1 cellular context compared by ENCODE assay signal in the genomic region with DNA sequence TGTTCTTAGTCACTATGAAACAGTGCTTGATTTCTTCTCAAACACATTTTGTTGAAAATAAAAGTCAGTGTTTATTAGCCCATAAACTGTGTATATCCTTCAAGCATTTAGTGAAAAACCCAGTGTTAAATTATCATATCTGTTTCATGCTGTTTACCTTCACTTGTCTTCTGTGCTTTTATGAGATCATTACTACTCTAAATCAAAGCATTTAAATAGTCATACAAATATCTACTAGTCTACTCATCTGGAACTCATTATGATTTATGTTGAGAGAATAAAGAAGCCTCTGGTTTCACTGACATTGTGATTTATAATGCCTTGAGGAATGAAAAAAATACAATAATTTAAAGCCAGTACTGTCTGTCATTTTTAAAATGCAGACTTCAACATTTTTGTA.
A peak's percentile ranks its signal among the peaks of the same experiment; 100 is the strongest.
TF ChIP-seq lines count a peak whose summit lies in the region.

No MANE protein-coding gene starts in this region.

TF ChIP-seq in HEK293, 187 proteins besides CTCF, POLR2A, EP300 and RAD21 (continued from another document and continues in another):
- TF ChIP-seq, protein P1, sequence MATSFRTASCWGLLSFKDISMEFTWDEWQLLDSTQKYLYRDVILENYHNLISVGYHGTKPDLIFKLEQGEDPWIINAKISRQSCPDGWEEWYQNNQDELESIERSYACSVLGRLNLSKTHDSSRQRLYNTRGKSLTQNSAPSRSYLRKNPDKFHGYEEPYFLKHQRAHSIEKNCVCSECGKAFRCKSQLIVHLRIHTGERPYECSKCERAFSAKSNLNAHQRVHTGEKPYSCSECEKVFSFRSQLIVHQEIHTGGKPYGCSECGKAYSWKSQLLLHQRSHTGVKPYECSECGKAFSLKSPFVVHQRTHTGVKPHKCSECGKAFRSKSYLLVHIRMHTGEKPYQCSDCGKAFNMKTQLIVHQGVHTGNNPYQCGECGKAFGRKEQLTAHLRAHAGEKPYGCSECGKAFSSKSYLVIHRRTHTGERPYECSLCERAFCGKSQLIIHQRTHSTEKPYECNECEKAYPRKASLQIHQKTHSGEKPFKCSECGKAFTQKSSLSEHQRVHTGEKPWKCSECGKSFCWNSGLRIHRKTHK (tag by site-specific recombination; IDR thresholded peaks at IDR 0.05): no peak
- TF ChIP-seq ZNF510 (tag by site-specific recombination; IDR thresholded peaks at IDR 0.05; ENCODE audit: insufficient replicate concordance) (no peak), ZNF837 (tag by site-specific recombination; IDR thresholded peaks at IDR 0.05) (no peak), YY1 (tag by site-specific recombination; IDR thresholded peaks at IDR 0.05) (no peak), ZNF530 (tag by site-specific recombination; IDR thresholded peaks at IDR 0.05; ENCODE audit: low read depth) (no peak), HOXD13 (CRISPR knock-in tag; IDR thresholded peaks at IDR 0.05; ENCODE audit: borderline replicate concordance) (0 out of 2 replicates have a peak, but pooled peaks have one; percentile 54), ZNF211 (tag by site-specific recombination; IDR thresholded peaks at IDR 0.05; ENCODE audit: low read depth) (no peak), HOXA7 (CRISPR knock-in tag; IDR thresholded peaks at IDR 0.05; ENCODE audit: borderline replicate concordance) (no peak), ZNF10 (tag by site-specific recombination; IDR thresholded peaks at IDR 0.05) (0 out of 2 replicates have a peak, but pooled peaks have one; percentile 42), ZNF777 (tag by site-specific recombination; IDR thresholded peaks at IDR 0.05; ENCODE audit: borderline replicate concordance) (no peak), ZNF174 (tag by site-specific recombination; IDR thresholded peaks at IDR 0.05) (no peak), ZIC2 (tag by site-specific recombination; IDR thresholded peaks at IDR 0.05) (no peak), ZNF747 (tag by site-specific recombination; IDR thresholded peaks at IDR 0.05) (no peak), ZNF302 (tag by site-specific recombination; IDR thresholded peaks at IDR 0.05; ENCODE audit: low read depth) (no peak), MEIS1 (CRISPR knock-in tag; IDR thresholded peaks at IDR 0.05; ENCODE audit: borderline replicate concordance) (no peak), ZBTB20 (tag by site-specific recombination; IDR thresholded peaks at IDR 0.05) (no peak), ZNF571 (tag by site-specific recombination; IDR thresholded peaks at IDR 0.05) (no peak), OSR2 (tag by site-specific recombination; IDR thresholded peaks at IDR 0.05) (peak; percentile 87), KLF1 (tag by site-specific recombination; IDR thresholded peaks at IDR 0.05) (no peak), GLI4 (tag by site-specific recombination; IDR thresholded peaks at IDR 0.05) (no peak), ZNF138 (tag by site-specific recombination; IDR thresholded peaks at IDR 0.05; ENCODE audit: borderline replicate concordance) (no peak), WT1 (tag by site-specific recombination; IDR thresholded peaks at IDR 0.05) (peak; percentile 32; the same call in 1 of the 2 replicates), ZNF600 (tag by site-specific recombination; IDR thresholded peaks at IDR 0.05) (no peak), MYNN (tag by site-specific recombination; IDR thresholded peaks at IDR 0.05; ENCODE audit: borderline replicate concordance) (0 out of 2 replicates have a peak, but pooled peaks have one; percentile 37)
- TF ChIP-seq, protein P2, sequence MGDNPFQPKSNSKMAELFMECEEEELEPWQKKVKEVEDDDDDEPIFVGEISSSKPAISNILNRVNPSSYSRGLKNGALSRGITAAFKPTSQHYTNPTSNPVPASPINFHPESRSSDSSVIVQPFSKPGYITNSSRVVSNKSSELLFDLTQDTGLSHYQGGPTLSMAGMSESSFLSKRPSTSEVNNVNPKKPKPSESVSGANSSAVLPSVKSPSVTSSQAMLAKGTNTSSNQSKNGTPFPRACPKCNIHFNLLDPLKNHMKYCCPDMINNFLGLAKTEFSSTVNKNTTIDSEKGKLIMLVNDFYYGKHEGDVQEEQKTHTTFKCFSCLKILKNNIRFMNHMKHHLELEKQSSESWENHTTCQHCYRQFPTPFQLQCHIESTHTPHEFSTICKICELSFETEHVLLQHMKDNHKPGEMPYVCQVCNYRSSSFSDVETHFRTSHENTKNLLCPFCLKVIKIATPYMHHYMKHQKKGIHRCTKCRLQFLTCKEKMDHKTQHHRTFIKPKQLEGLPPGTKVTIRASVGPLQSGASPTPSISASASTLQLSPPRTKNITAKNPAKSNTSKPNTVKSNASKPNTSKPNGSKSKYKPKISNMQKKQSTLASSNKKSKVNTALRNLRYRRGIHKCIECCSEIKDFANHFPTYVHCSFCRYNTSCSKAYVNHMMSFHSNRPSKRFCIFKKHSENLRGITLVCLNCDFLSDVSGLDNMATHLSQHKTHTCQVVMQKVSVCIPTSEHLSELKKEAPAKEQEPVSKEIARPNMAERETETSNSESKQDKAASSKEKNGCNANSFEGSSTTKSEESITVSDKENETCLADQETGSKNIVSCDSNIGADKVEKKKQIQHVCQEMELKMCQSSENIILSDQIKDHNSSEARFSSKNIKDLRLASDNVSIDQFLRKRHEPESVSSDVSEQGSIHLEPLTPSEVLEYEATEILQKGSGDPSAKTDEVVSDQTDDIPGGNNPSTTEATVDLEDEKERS (tag by site-specific recombination; IDR thresholded peaks at IDR 0.05): no peak
- TF ChIP-seq, protein P3, sequence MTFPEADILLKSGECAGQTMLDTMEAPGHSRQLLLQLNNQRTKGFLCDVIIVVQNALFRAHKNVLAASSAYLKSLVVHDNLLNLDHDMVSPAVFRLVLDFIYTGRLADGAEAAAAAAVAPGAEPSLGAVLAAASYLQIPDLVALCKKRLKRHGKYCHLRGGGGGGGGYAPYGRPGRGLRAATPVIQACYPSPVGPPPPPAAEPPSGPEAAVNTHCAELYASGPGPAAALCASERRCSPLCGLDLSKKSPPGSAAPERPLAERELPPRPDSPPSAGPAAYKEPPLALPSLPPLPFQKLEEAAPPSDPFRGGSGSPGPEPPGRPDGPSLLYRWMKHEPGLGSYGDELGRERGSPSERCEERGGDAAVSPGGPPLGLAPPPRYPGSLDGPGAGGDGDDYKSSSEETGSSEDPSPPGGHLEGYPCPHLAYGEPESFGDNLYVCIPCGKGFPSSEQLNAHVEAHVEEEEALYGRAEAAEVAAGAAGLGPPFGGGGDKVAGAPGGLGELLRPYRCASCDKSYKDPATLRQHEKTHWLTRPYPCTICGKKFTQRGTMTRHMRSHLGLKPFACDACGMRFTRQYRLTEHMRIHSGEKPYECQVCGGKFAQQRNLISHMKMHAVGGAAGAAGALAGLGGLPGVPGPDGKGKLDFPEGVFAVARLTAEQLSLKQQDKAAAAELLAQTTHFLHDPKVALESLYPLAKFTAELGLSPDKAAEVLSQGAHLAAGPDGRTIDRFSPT (tag by site-specific recombination; IDR thresholded peaks at IDR 0.05): peak; percentile 72
- TF ChIP-seq, protein P4, sequence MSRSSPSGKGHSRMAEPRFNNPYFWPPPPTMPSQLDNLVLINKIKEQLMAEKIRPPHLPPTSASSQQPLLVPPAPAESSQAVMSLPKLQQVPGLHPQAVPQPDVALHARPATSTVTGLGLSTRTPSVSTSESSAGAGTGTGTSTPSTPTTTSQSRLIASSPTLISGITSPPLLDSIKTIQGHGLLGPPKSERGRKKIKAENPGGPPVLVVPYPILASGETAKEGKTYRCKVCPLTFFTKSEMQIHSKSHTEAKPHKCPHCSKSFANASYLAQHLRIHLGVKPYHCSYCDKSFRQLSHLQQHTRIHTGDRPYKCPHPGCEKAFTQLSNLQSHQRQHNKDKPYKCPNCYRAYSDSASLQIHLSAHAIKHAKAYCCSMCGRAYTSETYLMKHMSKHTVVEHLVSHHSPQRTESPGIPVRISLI (tag by site-specific recombination; IDR thresholded peaks at IDR 0.05): no peak
- TF ChIP-seq, protein P5, sequence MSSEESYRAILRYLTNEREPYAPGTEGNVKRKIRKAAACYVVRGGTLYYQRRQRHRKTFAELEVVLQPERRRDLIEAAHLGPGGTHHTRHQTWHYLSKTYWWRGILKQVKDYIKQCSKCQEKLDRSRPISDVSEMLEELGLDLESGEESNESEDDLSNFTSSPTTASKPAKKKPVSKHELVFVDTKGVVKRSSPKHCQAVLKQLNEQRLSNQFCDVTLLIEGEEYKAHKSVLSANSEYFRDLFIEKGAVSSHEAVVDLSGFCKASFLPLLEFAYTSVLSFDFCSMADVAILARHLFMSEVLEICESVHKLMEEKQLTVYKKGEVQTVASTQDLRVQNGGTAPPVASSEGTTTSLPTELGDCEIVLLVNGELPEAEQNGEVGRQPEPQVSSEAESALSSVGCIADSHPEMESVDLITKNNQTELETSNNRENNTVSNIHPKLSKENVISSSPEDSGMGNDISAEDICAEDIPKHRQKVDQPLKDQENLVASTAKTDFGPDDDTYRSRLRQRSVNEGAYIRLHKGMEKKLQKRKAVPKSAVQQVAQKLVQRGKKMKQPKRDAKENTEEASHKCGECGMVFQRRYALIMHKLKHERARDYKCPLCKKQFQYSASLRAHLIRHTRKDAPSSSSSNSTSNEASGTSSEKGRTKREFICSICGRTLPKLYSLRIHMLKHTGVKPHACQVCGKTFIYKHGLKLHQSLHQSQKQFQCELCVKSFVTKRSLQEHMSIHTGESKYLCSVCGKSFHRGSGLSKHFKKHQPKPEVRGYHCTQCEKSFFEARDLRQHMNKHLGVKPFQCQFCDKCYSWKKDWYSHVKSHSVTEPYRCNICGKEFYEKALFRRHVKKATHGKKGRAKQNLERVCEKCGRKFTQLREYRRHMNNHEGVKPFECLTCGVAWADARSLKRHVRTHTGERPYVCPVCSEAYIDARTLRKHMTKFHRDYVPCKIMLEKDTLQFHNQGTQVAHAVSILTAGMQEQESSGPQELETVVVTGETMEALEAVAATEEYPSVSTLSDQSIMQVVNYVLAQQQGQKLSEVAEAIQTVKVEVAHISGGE (tag by site-specific recombination; conservative IDR thresholded peaks at IDR 0.05; ENCODE audit: low read depth): no peak
- TF ChIP-seq, protein P6, sequence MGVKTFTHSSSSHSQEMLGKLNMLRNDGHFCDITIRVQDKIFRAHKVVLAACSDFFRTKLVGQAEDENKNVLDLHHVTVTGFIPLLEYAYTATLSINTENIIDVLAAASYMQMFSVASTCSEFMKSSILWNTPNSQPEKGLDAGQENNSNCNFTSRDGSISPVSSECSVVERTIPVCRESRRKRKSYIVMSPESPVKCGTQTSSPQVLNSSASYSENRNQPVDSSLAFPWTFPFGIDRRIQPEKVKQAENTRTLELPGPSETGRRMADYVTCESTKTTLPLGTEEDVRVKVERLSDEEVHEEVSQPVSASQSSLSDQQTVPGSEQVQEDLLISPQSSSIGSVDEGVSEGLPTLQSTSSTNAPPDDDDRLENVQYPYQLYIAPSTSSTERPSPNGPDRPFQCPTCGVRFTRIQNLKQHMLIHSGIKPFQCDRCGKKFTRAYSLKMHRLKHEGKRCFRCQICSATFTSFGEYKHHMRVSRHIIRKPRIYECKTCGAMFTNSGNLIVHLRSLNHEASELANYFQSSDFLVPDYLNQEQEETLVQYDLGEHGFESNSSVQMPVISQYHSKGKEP (tag by site-specific recombination; IDR thresholded peaks at IDR 0.05): 0 out of 2 replicates have a peak, but pooled peaks have one; percentile 7
- TF ChIP-seq, protein P7, sequence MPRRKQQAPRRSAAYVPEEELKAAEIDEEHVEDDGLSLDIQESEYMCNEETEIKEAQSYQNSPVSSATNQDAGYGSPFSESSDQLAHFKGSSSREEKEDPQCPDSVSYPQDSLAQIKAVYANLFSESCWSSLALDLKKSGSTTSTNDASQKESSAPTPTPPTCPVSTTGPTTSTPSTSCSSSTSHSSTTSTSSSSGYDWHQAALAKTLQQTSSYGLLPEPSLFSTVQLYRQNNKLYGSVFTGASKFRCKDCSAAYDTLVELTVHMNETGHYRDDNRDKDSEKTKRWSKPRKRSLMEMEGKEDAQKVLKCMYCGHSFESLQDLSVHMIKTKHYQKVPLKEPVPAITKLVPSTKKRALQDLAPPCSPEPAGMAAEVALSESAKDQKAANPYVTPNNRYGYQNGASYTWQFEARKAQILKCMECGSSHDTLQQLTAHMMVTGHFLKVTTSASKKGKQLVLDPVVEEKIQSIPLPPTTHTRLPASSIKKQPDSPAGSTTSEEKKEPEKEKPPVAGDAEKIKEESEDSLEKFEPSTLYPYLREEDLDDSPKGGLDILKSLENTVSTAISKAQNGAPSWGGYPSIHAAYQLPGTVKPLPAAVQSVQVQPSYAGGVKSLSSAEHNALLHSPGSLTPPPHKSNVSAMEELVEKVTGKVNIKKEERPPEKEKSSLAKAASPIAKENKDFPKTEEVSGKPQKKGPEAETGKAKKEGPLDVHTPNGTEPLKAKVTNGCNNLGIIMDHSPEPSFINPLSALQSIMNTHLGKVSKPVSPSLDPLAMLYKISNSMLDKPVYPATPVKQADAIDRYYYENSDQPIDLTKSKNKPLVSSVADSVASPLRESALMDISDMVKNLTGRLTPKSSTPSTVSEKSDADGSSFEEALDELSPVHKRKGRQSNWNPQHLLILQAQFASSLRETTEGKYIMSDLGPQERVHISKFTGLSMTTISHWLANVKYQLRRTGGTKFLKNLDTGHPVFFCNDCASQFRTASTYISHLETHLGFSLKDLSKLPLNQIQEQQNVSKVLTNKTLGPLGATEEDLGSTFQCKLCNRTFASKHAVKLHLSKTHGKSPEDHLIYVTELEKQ (tag by site-specific recombination; IDR thresholded peaks at IDR 0.05; ENCODE audit: borderline replicate concordance): 0 out of 2 replicates have a peak, but pooled peaks have one; percentile 16
- TF ChIP-seq, protein P8, sequence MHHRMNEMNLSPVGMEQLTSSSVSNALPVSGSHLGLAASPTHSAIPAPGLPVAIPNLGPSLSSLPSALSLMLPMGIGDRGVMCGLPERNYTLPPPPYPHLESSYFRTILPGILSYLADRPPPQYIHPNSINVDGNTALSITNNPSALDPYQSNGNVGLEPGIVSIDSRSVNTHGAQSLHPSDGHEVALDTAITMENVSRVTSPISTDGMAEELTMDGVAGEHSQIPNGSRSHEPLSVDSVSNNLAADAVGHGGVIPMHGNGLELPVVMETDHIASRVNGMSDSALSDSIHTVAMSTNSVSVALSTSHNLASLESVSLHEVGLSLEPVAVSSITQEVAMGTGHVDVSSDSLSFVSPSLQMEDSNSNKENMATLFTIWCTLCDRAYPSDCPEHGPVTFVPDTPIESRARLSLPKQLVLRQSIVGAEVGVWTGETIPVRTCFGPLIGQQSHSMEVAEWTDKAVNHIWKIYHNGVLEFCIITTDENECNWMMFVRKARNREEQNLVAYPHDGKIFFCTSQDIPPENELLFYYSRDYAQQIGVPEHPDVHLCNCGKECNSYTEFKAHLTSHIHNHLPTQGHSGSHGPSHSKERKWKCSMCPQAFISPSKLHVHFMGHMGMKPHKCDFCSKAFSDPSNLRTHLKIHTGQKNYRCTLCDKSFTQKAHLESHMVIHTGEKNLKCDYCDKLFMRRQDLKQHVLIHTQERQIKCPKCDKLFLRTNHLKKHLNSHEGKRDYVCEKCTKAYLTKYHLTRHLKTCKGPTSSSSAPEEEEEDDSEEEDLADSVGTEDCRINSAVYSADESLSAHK (tag by site-specific recombination; IDR thresholded peaks at IDR 0.05): peak; percentile 79
- TF ChIP-seq, protein P9, sequence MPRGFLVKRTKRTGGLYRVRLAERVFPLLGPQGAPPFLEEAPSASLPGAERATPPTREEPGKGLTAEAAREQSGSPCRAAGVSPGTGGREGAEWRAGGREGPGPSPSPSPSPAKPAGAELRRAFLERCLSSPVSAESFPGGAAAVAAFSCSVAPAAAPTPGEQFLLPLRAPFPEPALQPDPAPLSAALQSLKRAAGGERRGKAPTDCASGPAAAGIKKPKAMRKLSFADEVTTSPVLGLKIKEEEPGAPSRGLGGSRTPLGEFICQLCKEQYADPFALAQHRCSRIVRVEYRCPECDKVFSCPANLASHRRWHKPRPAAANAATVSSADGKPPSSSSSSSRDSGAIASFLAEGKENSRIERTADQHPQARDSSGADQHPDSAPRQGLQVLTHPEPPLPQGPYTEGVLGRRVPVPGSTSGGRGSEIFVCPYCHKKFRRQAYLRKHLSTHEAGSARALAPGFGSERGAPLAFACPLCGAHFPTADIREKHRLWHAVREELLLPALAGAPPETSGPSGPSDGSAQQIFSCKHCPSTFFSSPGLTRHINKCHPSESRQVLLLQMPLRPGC (tag by site-specific recombination; IDR thresholded peaks at IDR 0.05): no peak
